In the genomic region with DNA sequence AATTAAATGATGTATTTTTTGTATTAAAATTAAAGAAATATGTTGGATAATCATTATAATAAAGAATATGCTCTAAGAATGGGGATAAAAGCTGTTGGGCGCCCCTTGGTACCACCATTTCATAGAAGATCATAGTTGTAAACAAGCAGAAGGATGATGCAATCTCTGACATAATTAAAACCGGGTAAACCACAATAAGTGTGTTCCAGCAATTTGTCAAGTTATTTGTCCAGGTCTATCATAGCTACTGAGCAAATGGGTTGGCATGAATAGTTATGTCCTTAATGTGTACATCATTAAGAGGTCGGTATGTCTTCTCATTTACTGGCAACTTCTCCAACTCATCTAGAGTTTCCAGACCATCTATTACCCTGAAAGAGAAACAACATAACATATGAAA, we compare ENCODE assay signal across 16 cellular contexts.
"Had no signal": no experiment of that assay in that cellular context is flagged by ENCODE, and none has a peak within 500 bp of the region (broad histone marks: within the 10 kb centered on the region; RNA-seq: fewer than 3 reads in every experiment).

No MANE protein-coding gene starts in this region.

- H3K4me3 Mint-ChIP-seq: activated T-cell treated with anti-CD3 and anti-CD28 coated beads, Interleukin-2, amount 50 U/mL, for 4 hours; mesothelial cell of epicardium; neural crest cell; stimulated activated naive CD8-positive, alpha-beta T cell treated with anti-CD3 and anti-CD28 coated beads, Interleukin-15, Interleukin-2, amounts not matched to agents 100 ng/mL and 50 ng/mL, for 24 hours; T-cell had no signal

- DNase-seq: activated CD4-positive, alpha-beta T cell treated with anti-CD3 and anti-CD28 coated beads for 48 hours; activated naive CD4-positive, alpha-beta T cell treated with Interleukin-2 at 50 U/mL for 16 hours; activated T-cell treated with anti-CD3 and anti-CD28 coated beads, Interleukin-2, amount 50 U/mL, for 4 hours; brain microvascular endothelial cell; dermis blood vessel endothelial cell; hypothalamus; kidney glomerular epithelial cell; ovary; stimulated activated CD4-positive, alpha-beta T cell treated with anti-CD3 and anti-CD28 coated beads, Interleukin-4, amount 100 ng/mL, for 1 hour; stimulated activated CD8-positive, alpha-beta memory T cell treated with anti-CD3 and anti-CD28 coated beads, Interleukin-4, amount 100 ng/mL, for 48 hours; T-cell; T1000 had no signal

- H3K9me3 ChIP-seq: ovary had no signal

- H3K4me3 ChIP-seq: ovary had no signal

- H3K36me3 ChIP-seq: ovary had no signal

- H3K27me3 Mint-ChIP-seq: stimulated activated naive CD8-positive, alpha-beta T cell treated with anti-CD3 and anti-CD28 coated beads, Interleukin-15, Interleukin-2, amounts not matched to agents 100 ng/mL and 50 ng/mL, for 24 hours; T-cell had no signal

- H3K27ac Mint-ChIP-seq: mesothelial cell of epicardium; stimulated activated naive CD8-positive, alpha-beta T cell treated with anti-CD3 and anti-CD28 coated beads, Interleukin-15, Interleukin-2, amounts not matched to agents 100 ng/mL and 50 ng/mL, for 24 hours had no signal

- H3K27me3 ChIP-seq: brain microvascular endothelial cell, ovary had no signal

- H3K27ac ChIP-seq: brain microvascular endothelial cell, ovary, VCaP had no signal

- H3K4me1 Mint-ChIP-seq: neural crest cell had no signal

- H3K9me3 Mint-ChIP-seq: activated T-cell treated with anti-CD3 and anti-CD28 coated beads, Interleukin-2, amount 50 U/mL, for 4 hours; mesothelial cell of epicardium; neural crest cell; stimulated activated naive CD8-positive, alpha-beta T cell treated with anti-CD3 and anti-CD28 coated beads, Interleukin-15, Interleukin-2, amounts not matched to agents 100 ng/mL and 50 ng/mL, for 24 hours; T-cell had no signal

- ATAC-seq: activated T-cell treated with anti-CD3 and anti-CD28 coated beads, Interleukin-2, amount 50 U/mL, for 4 hours; T-cell had no signal
